ENCODE assay signal across 10 cellular contexts in the genomic region with DNA sequence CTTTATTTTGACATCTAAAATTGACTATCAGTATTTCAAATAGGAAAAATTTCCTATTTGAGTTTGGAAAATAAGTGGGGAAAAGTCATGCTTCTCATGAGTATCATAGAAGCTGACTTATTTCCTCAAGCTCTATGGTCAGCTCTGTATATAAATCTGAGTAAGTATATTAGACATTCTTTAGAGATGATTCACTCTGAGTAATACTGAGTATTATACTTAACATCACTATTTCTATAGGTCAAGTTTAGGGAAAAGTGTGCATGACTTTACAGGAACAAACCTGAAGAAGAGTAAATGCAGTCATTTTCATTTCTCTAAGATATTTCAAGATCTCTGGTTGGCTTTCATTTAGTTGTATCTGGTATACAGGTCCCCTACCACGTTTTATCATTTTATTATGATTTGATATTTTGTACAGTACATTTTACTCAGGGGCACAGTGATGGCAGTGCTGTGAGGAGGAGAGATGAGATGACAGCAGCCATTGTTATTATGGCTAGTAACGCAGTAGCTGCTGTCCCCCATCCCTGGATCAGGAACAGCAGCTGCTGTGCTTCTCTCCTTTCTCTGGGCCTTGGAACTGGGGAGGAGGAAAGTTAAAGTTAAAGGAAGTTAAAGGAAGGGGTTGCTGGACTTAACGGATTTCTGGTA. TPM values are rescaled to one million over a fixed set of nuclear protein-coding genes. Genes with fewer than 3 reads are reported as not detected.
A peak's percentile ranks its signal among the peaks of the same experiment; 100 is the strongest.
DNase-seq lines count a peak whose midpoint lies in the region; ATAC-seq and TF ChIP-seq lines count a peak whose summit lies in the region.
"Had no signal": no experiment of that assay in that cellular context is flagged by ENCODE, and none has a peak within 500 bp of the region (broad histone marks: within the 10 kb centered on the region; RNA-seq: fewer than 3 reads in every experiment).

No MANE protein-coding gene starts in this region.

- H3K9me3 Mint-ChIP-seq in activated naive CD8-positive, alpha-beta T cell treated with anti-CD3 and anti-CD28 coated beads for 36 hours, result peaks cover 4% of the 10 kb centered on the region
- peaks cover 1% of the 10 kb centered on the region for H3K9me3 Mint-ChIP-seq in memory B cell

- peaks cover 43% of the 10 kb centered on the region for H3K4me1 Mint-ChIP-seq in activated naive CD8-positive, alpha-beta T cell treated with anti-CD3 and anti-CD28 coated beads for 36 hours
- H3K4me1 Mint-ChIP-seq in memory B cell, result peaks cover 25% of the 10 kb centered on the region

- TF ChIP-seq CTCF in uterus (IDR thresholded peaks at IDR 0.05), result no peak
- TF ChIP-seq CTCF in GM13977 (IDR thresholded peaks at IDR 0.05; ENCODE audit: extremely low read depth, insufficient read depth, missing control alignments), result no peak

- ATAC-seq in HG02870 (IDR thresholded peaks at IDR 0.05; ENCODE audit: unreplicated experiment) (peak; percentile 81), memory B cell (ENCODE audit: low read depth) (no peak), GM19328 (IDR thresholded peaks at IDR 0.05; ENCODE audit: unreplicated experiment) (no peak)

- no peak overlapping the region for H3K4me3 Mint-ChIP-seq in activated naive CD8-positive, alpha-beta T cell treated with anti-CD3 and anti-CD28 coated beads for 36 hours
- no peak overlapping the region for H3K4me3 Mint-ChIP-seq in memory B cell

- peaks cover 52% of the 10 kb centered on the region for H3K36me3 Mint-ChIP-seq in activated naive CD8-positive, alpha-beta T cell treated with anti-CD3 and anti-CD28 coated beads for 36 hours
- peaks cover 30% of the 10 kb centered on the region for H3K36me3 Mint-ChIP-seq in memory B cell

- no peaks in the 10 kb centered on the region for H3K4me1 ChIP-seq in uterus

- no peaks in the 10 kb centered on the region for H3K27me3 ChIP-seq in uterus

- H3K4me3 ChIP-seq in uterus, result no peak overlapping the region
- H3K4me3 ChIP-seq: K562 had no signal

- intact Hi-C loops in uterus (cut with DNase I; ENCODE audit: low total_unique reads), result no loop called here

- TF ChIP-seq POLR2A in uterus (IDR thresholded peaks at IDR 0.05), result no peak

- no peaks in the 10 kb centered on the region for H3K36me3 ChIP-seq in uterus

- in situ Hi-C loops in GM13977 (cut with MboI; ENCODE audit: low pct_unique_long_range_greater_than_20kb, low sequenced_read_pairs, unreplicated experiment), result no loop called here

- peak; percentile 64 for DNase-seq in EL
- no peak for DNase-seq in activated naive CD8-positive, alpha-beta T cell treated with anti-CD3 and anti-CD28 coated beads for 36 hours
- no peak for DNase-seq in memory B cell (ENCODE audit: low spot score in 2 of 2)
- no peak for DNase-seq in uterus
- no peak for DNase-seq in SK-N-DZ (ENCODE audit: low spot score)
- no peak for DNase-seq in GM13977 (ENCODE audit: low spot score)

- no peak overlapping the region for H3K27ac ChIP-seq in uterus

- H3K27me3 Mint-ChIP-seq in activated naive CD8-positive, alpha-beta T cell treated with anti-CD3 and anti-CD28 coated beads for 36 hours, result no peaks in the 10 kb centered on the region
- H3K27me3 Mint-ChIP-seq in memory B cell, result no peaks in the 10 kb centered on the region

- no peaks in the 10 kb centered on the region for H3K9me3 ChIP-seq in uterus

- H3K27ac Mint-ChIP-seq in activated naive CD8-positive, alpha-beta T cell treated with anti-CD3 and anti-CD28 coated beads for 36 hours, result peak overlapping the region; percentile 8
- peak overlapping the region; percentile 16 for H3K27ac Mint-ChIP-seq in memory B cell

RNA-seq across cellular contexts. Expression of gene SND1, which starts 15.2 kb away (rescaled TPM):
- total RNA-seq in activated naive CD8-positive, alpha-beta T cell treated with anti-CD3 and anti-CD28 coated beads for 36 hours, result 100 to 1,000 TPM; 192 to 201 TPM
- total RNA-seq in uterus, result 100 to 1,000 TPM in 2 of 4 donors, 10 to 100 TPM in 2; 54.8 to 192 (median 117) TPM
- 135 and 158 TPM in 2 replicates for polyA plus RNA-seq in SK-N-DZ (2014; cell fraction: cytosol; rRNA removed)
- 58.1 and 62.4 TPM in 2 replicates for polyA plus RNA-seq in SK-N-DZ (2014; cell fraction: nucleus; rRNA removed)

RNA-seq across cellular contexts. Expression of gene PAX4, which starts 49.2 kb away (rescaled TPM):
- not detected for total RNA-seq in activated naive CD8-positive, alpha-beta T cell treated with anti-CD3 and anti-CD28 coated beads for 36 hours
- total RNA-seq in uterus, result not detected
- polyA plus RNA-seq in SK-N-DZ (2014; cell fraction: cytosol; rRNA removed), result 2.6 and 4.1 TPM in 2 replicates
- polyA plus RNA-seq in SK-N-DZ (2014; cell fraction: nucleus; rRNA removed), result 3.5 and 9.6 TPM in 2 replicates
- total RNA-seq: epithelial cell of proximal tubule, K562 had no signal
- polyA plus RNA-seq: K562 had no signal
